In the genomic region with DNA sequence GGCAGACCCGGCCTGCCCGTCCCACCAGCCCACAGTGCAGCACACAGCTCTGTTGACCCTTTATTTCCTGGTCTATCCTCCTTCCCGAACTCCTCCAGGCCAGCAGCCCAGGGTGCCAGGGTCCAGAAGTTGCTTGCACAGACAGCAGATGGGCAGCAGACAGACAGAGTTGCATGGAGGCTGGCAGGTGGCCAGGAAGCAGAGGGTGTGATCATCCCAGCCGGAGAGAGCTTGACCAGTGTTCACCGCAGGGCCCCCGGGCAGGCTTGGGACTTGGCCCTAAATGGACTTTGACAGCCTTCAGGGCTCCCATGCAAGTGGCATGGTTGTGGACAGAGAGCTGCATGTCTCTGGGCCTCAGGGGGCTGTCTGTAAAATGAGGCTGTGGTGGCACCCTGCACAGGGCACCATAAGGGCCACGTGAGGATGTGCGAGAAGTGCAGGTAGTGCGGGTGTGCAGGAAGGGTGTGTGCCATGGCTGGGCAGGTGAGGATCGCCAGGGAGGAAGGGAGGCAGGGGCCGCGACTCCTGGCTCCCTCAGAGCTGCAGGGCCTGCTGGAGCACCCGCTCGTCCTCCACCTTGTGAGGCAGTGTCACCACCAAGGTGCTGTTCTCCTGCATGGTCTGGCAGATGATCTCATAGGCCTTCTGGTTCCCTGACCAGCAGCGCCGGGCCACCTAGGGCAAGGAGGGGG, we compare ENCODE assay signal across 16 cellular contexts. TPM values are rescaled to one million over a fixed set of nuclear protein-coding genes. Genes with fewer than 3 reads are reported as not detected.
A peak's percentile ranks its signal among the peaks of the same experiment; 100 is the strongest.
DNase-seq lines count a peak whose midpoint lies in the region; ATAC-seq and TF ChIP-seq lines count a peak whose summit lies in the region.
"Had no signal": no experiment of that assay in that cellular context is flagged by ENCODE, and none has a peak within 500 bp of the region (broad histone marks: within the 10 kb centered on the region; RNA-seq: fewer than 3 reads in every experiment).

No MANE protein-coding gene starts in this region.

- no peaks in the 10 kb centered on the region for H3K36me3 ChIP-seq in spleen

- no peaks in the 10 kb centered on the region for H3K9me3 Mint-ChIP-seq in natural killer cell treated with Interleukin-12 subunit alpha and Interleukin-12 subunit beta and Interleukin-15 and Interleukin-18, amount 100 ng/mL, for 72 hours
- H3K9me3 Mint-ChIP-seq: activated T-helper 17 cell treated with anti-CD3 and anti-CD28 coated beads, Interleukin-2, amount 50 U/mL, for 72 hours; effector memory CD8-positive, alpha-beta T cell; neural crest cell had no signal

- no peak for TF ChIP-seq POLR2A in spleen (IDR thresholded peaks at IDR 0.05)

- H3K27me3 Mint-ChIP-seq in natural killer cell treated with Interleukin-12 subunit alpha and Interleukin-12 subunit beta and Interleukin-15 and Interleukin-18, amount 100 ng/mL, for 72 hours = no peaks in the 10 kb centered on the region
- H3K27me3 Mint-ChIP-seq: activated T-helper 17 cell treated with anti-CD3 and anti-CD28 coated beads, Interleukin-2, amount 50 U/mL, for 72 hours; effector memory CD8-positive, alpha-beta T cell had no signal

- no peak for TF ChIP-seq CTCF in foreskin fibroblast (IDR thresholded peaks at IDR 0.05; ENCODE audit: low read depth, low read length)
- no peak for TF ChIP-seq CTCF in spleen (IDR thresholded peaks at IDR 0.05 in 8 of 11, conservative IDR thresholded peaks at IDR 0.05 in 3 of 11)

- DNase-seq in NCI-H510A treated with DMSO at 0.1 percent for 48 hours (lab: John Stamatoyannopoulos, UW) (peak; percentile 14), NCI-H510A (lab: John Stamatoyannopoulos, UW) (no peak), SHP77 treated with DMSO at 0.1 percent for 48 hours (lab: John Stamatoyannopoulos, UW) (peak; percentile 44), foreskin fibroblast (peak; percentile 38 to 76), spleen (peak; percentile 76), HPDE6-E6E7 (ENCODE audit: extremely low spot score) (no peak), T1000 (lab: John Stamatoyannopoulos, UW) (no peak)
- no peak for DNase-seq in natural killer cell treated with Interleukin-12 subunit alpha and Interleukin-12 subunit beta and Interleukin-15 and Interleukin-18, amount 100 ng/mL, for 72 hours (ENCODE audit: low spot score)
- DNase-seq: 8988T; activated CD4-positive, alpha-beta T cell treated with anti-CD3 and anti-CD28 coated beads for 4 hours; effector memory CD8-positive, alpha-beta T cell; T-helper 17 cell had no signal

- H3K4me1 Mint-ChIP-seq in natural killer cell treated with Interleukin-12 subunit alpha and Interleukin-12 subunit beta and Interleukin-15 and Interleukin-18, amount 100 ng/mL, for 72 hours (ENCODE audit: low read depth in 2 of 2) = peaks cover 8 to 11% of the 10 kb centered on the region in 2 donors

- H3K9me3 ChIP-seq in spleen = no peaks in the 10 kb centered on the region

- no peaks in the 10 kb centered on the region for H3K27me3 ChIP-seq in spleen (replicated peaks in 1 of 7)

- no peak for ATAC-seq in natural killer cell treated with Interleukin-12 subunit alpha and Interleukin-12 subunit beta and Interleukin-15 and Interleukin-18, amount 100 ng/mL, for 72 hours
- ATAC-seq: activated T-helper 17 cell treated with anti-CD3 and anti-CD28 coated beads, Interleukin-2, amount 50 U/mL, for 72 hours; effector memory CD8-positive, alpha-beta T cell; T-helper 17 cell had no signal

- intact Hi-C loops in spleen (cut with DNase I; ENCODE audit: low total_unique reads) = no loop called here

- no peak overlapping the region for H3K4me3 Mint-ChIP-seq in natural killer cell treated with Interleukin-12 subunit alpha and Interleukin-12 subunit beta and Interleukin-15 and Interleukin-18, amount 100 ng/mL, for 72 hours
- H3K4me3 Mint-ChIP-seq: activated T-helper 17 cell treated with anti-CD3 and anti-CD28 coated beads, Interleukin-2, amount 50 U/mL, for 72 hours; effector memory CD8-positive, alpha-beta T cell; T-helper 17 cell had no signal

- H3K4me3 ChIP-seq in foreskin fibroblast (ENCODE audit: low read depth in 1 of 2, low read length in 2 of 2) (no peak overlapping the region), spleen (no peak overlapping the region)
- H3K4me3 ChIP-seq: skin epidermis had no signal

- no peak overlapping the region for H3K27ac ChIP-seq in spleen
- H3K27ac ChIP-seq: skin epidermis had no signal

- 79 to 86% (median 82%) methylated on average over 14 to 16 of the region's 16 CpGs for WGBS in spleen, 5 donors

- H3K36me3 Mint-ChIP-seq in natural killer cell treated with Interleukin-12 subunit alpha and Interleukin-12 subunit beta and Interleukin-15 and Interleukin-18, amount 100 ng/mL, for 72 hours = no peaks in the 10 kb centered on the region

- peaks cover 7 to 57% (median 26%) of the 10 kb centered on the region in 6 donors for H3K4me1 ChIP-seq in spleen

- no peak overlapping the region for H3K27ac Mint-ChIP-seq in natural killer cell treated with Interleukin-12 subunit alpha and Interleukin-12 subunit beta and Interleukin-15 and Interleukin-18, amount 100 ng/mL, for 72 hours
- H3K27ac Mint-ChIP-seq: activated T-helper 17 cell treated with anti-CD3 and anti-CD28 coated beads, Interleukin-2, amount 50 U/mL, for 72 hours; T-helper 17 cell had no signal

RNA-seq across cellular contexts. Expression of gene ZXDC, which starts 6.3 kb away (rescaled TPM):
- total RNA-seq in spleen = 10 to 100 TPM; 32.4 to 75.3 (median 50.0) TPM
- 10 to 100 TPM in 2 of 3 donors, 1 to 10 TPM in 1; 7.5 to 14.6 (median 13.2) TPM for polyA plus RNA-seq in spleen
- 10 to 100 TPM; 34.3 to 49.2 TPM for total RNA-seq in natural killer cell treated with Interleukin-12 subunit alpha and Interleukin-12 subunit beta and Interleukin-15 and Interleukin-18, amount 100 ng/mL, for 72 hours

RNA-seq across cellular contexts. Expression of gene UROC1, which starts 35.6 kb away (rescaled TPM):
- total RNA-seq in spleen = under 1 TPM in 1 of 7 donors, not detected in 6; 0.16 TPM
- polyA plus RNA-seq in spleen = under 1 TPM; 0.02 to 0.03 (median 0.02) TPM
- not detected for total RNA-seq in natural killer cell treated with Interleukin-12 subunit alpha and Interleukin-12 subunit beta and Interleukin-15 and Interleukin-18, amount 100 ng/mL, for 72 hours
- total RNA-seq: activated T-helper 17 cell treated with anti-CD3 and anti-CD28 coated beads, Interleukin-2, amount 50 U/mL, for 72 hours; neural crest cell; T-helper 17 cell; temporal lobe had no signal

RNA-seq across cellular contexts. Expression of gene CHST13, which starts 42.0 kb away (rescaled TPM):
- 10 to 100 TPM in 1 of 7 donors, 1 to 10 TPM in 6; 2.4 to 11.2 (median 5.6) TPM for total RNA-seq in spleen
- polyA plus RNA-seq in spleen = 1 to 10 TPM in 2 of 3 donors, under 1 TPM in 1; 0.26 to 1.8 (median 1.0) TPM
- total RNA-seq in natural killer cell treated with Interleukin-12 subunit alpha and Interleukin-12 subunit beta and Interleukin-15 and Interleukin-18, amount 100 ng/mL, for 72 hours = under 1 TPM in 1 of 2 donors, not detected in 1; 0.98 TPM
- total RNA-seq: activated T-helper 17 cell treated with anti-CD3 and anti-CD28 coated beads, Interleukin-2, amount 50 U/mL, for 72 hours; temporal lobe had no signal

Comparison
In these comparisons a context has a peak if more than half of its experiments do, and no peak if none do; other contexts are left out.
1. DNase-seq: peak in NCI-H510A treated with DMSO at 0.1 percent for 48 hours (single experiment), SHP77 treated with DMSO at 0.1 percent for 48 hours (single experiment), foreskin fibroblast (2 of 2) and spleen (single experiment); none in NCI-H510A (single experiment), HPDE6-E6E7 (single experiment), natural killer cell treated with Interleukin-12 subunit alpha and Interleukin-12 subunit beta and Interleukin-15 and Interleukin-18, amount 100 ng/mL, for 72 hours (single experiment) and T1000 (single experiment).